Comparison of ENCODE assay signal across 1 cellular context in genomic region chr2:206033452-206033851, GRCh38.
TF ChIP-seq lines count a peak whose summit lies in the region.

No MANE protein-coding gene starts in this region.

TF ChIP-seq in HepG2, 621 proteins besides CTCF, POLR2A, EP300 and RAD21:
- TF ChIP-seq IKZF1 (IDR thresholded peaks at IDR 0.05) (0 out of 2 replicates have a peak, but pooled peaks have one; percentile 25), ZFP90 (CRISPR knock-in tag; IDR thresholded peaks at IDR 0.05; ENCODE audit: borderline replicate concordance) (peak; percentile 91; the same call in 1 of the 2 replicates)
